Comparison of ENCODE assay signal across 8 cellular contexts in the genomic region with DNA sequence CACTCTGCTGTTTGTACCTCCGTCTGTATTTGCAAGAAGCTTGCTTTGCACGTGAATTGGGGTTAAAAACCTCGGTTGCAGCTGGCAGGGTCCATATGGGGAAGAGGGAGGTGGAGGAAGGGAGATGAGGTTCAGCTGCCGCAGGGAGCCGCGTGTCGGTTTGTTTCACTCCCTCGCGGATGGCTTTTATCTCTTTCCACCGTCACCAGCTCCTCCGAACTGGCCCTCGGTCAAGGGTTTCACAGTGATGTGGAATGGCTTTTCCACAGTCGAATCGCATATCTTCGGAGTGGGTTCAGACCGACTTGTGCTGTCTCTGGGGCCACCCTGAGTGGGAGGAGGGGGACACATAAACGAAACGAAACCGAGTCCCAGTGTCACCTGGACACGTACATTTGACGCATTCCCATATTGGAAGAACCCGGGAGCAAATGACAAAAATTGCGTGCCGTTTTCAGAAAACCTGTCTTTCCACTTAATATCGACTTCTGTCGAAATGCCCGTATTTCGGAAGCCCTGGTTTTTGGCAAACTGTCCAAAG. TPM values are rescaled to one million over a fixed set of nuclear protein-coding genes. Genes with fewer than 3 reads are reported as not detected.
A peak's percentile ranks its signal among the peaks of the same experiment; 100 is the strongest.
DNase-seq lines count a peak whose midpoint lies in the region; ATAC-seq, FAIRE-seq and TF ChIP-seq lines count a peak whose summit lies in the region.

No MANE protein-coding gene starts in this region.

- H3K4me3 Mint-ChIP-seq in astrocyte (ENCODE audit: unreplicated experiment) = peak overlapping the region; percentile 97

- H2AFZ ChIP-seq in astrocyte (ENCODE audit: low read depth, low read length) = peak overlapping the region; percentile 70

- no peaks in the 10 kb centered on the region for H3K27me3 ChIP-seq in BE2C
- H3K27me3 ChIP-seq in Peyer's patch = no peaks in the 10 kb centered on the region
- H3K27me3 ChIP-seq in astrocyte (ENCODE audit: insufficient read depth, low read length) = no peaks in the 10 kb centered on the region
- no peaks in the 10 kb centered on the region for H3K27me3 ChIP-seq in iPS DF 6.9 (ENCODE audit: control insufficient read depth, insufficient read depth, low read length)
- no peaks in the 10 kb centered on the region for H3K27me3 ChIP-seq in sigmoid colon

- H3K9me3 ChIP-seq in BE2C (no peaks in the 10 kb centered on the region), Peyer's patch (no peaks in the 10 kb centered on the region), astrocyte (ENCODE audit: insufficient read depth, low read depth, low read length) (no peaks in the 10 kb centered on the region), iPS DF 6.9 (ENCODE audit: control insufficient read depth, insufficient read depth, low read length) (no peaks in the 10 kb centered on the region), sigmoid colon (no peaks in the 10 kb centered on the region)

- peaks cover 9% of the 10 kb centered on the region for H4K20me1 ChIP-seq in astrocyte (ENCODE audit: insufficient read depth, low read length)

- peak; percentile 6 for FAIRE-seq in H54 (lab: Jason Lieb, UNC)
- peak; percentile 87 for FAIRE-seq in astrocyte (lab: Jason Lieb, UNC)

- no peak for TF ChIP-seq EP300 in sigmoid colon (IDR thresholded peaks at IDR 0.05)

- no peaks in the 10 kb centered on the region for H3K9me3 Mint-ChIP-seq in astrocyte (ENCODE audit: unreplicated experiment)

- H3K27ac Mint-ChIP-seq in astrocyte (ENCODE audit: unreplicated experiment) = peak overlapping the region; percentile 93

- peaks cover 26% of the 10 kb centered on the region for H3K79me2 ChIP-seq in astrocyte (ENCODE audit: insufficient read depth, low read length)

- H3K27ac ChIP-seq in Peyer's patch (peak overlapping the region; percentile 85 to 95 (median 91)), astrocyte (ENCODE audit: low read depth, low read length) (peak overlapping the region; percentile 78), iPS DF 6.9 (ENCODE audit: low read length) (no peak overlapping the region), sigmoid colon (peak overlapping the region; percentile 89 to 93 (median 90))

- no peaks in the 10 kb centered on the region for H3K36me3 Mint-ChIP-seq in astrocyte (ENCODE audit: low read depth, unreplicated experiment)

- no peaks in the 10 kb centered on the region for H3K4me1 ChIP-seq in BE2C
- no peaks in the 10 kb centered on the region for H3K4me1 ChIP-seq in Peyer's patch
- no peaks in the 10 kb centered on the region for H3K4me1 ChIP-seq in astrocyte (ENCODE audit: insufficient read depth, low read length)
- no peaks in the 10 kb centered on the region for H3K4me1 ChIP-seq in iPS DF 6.9 (ENCODE audit: control insufficient read depth, insufficient read depth, low read length)
- peaks cover 0 to 15% (median 4%) of the 10 kb centered on the region in 4 donors for H3K4me1 ChIP-seq in sigmoid colon

- no CpG with 5 or more reads among the region's 28 CpGs for WGBS in iPS DF 6.9 (ENCODE audit: insufficient coverage, insufficient read length)
- 0 to 1% methylated on average over 28 of the region's 28 CpGs for WGBS in sigmoid colon, 2 donors

- H3K36me3 ChIP-seq in BE2C (peaks cover 15% of the 10 kb centered on the region), Peyer's patch (peaks cover 0 to 16% (median 0%) of the 10 kb centered on the region in 3 donors), astrocyte (ENCODE audit: insufficient read depth, low read length) (peaks cover 14% of the 10 kb centered on the region), iPS DF 6.9 (ENCODE audit: control insufficient read depth, insufficient read depth, low read length) (no peaks in the 10 kb centered on the region; the same call in 1 of the 2 replicates), sigmoid colon (peaks cover 0 to 15% (median 2%) of the 10 kb centered on the region in 4 donors)

- ATAC-seq in HG03196 (IDR thresholded peaks at IDR 0.05; ENCODE audit: unreplicated experiment) = no peak

- H3K4me1 Mint-ChIP-seq in astrocyte (ENCODE audit: low read depth, unreplicated experiment) = peaks cover 5% of the 10 kb centered on the region

- TF ChIP-seq POLR2A in H54 (IDR thresholded peaks at IDR 0.05; ENCODE audit: low read depth, low read length) = no peak
- TF ChIP-seq POLR2A in Peyer's patch (IDR thresholded peaks at IDR 0.05) = no peak
- no peak for TF ChIP-seq POLR2A in sigmoid colon (IDR thresholded peaks at IDR 0.05)

- DNase-seq in BE2C (peak; percentile 16), H54 (ENCODE audit: insufficient read length, low spot score) (no peak), Peyer's patch (peak in 2 of 3 donors; percentile 54 to 61), astrocyte (ENCODE audit: low read depth) (peak; percentile 12), iPS DF 6.9 (ENCODE audit: low read depth, low spot score) (no peak), sigmoid colon (peak; percentile 72), NCI-H2196 (lab: John Stamatoyannopoulos, UW; ENCODE audit: unreplicated experiment) (no peak)

- peak overlapping the region; percentile 83 for H3K4me2 ChIP-seq in astrocyte (ENCODE audit: low read length)

- TF ChIP-seq CTCF in BE2C (IDR thresholded peaks at IDR 0.05; ENCODE audit: low read depth, low read length) (no peak), Peyer's patch (IDR thresholded peaks at IDR 0.05) (no peak), astrocyte (IDR thresholded peaks at IDR 0.05; ENCODE audit: insufficient read depth, low read depth, low read length) (no peak), sigmoid colon (IDR thresholded peaks at IDR 0.05) (no peak)

- H3K27me3 Mint-ChIP-seq in astrocyte (ENCODE audit: low read depth, unreplicated experiment) = peaks cover 8% of the 10 kb centered on the region

- intact Hi-C loops in sigmoid colon (cut with DNase I) = loop anchor here (5.0 kb wide), 2 partner anchors 56 to 206 kb away; no protein-coding TSS in a partner anchor

- peak overlapping the region; percentile 82 for H3K4me3 ChIP-seq in BE2C (ENCODE audit: low read depth, low read length)
- peak overlapping the region; percentile 51 to 89 (median 70) for H3K4me3 ChIP-seq in Peyer's patch
- peak overlapping the region; percentile 86 for H3K4me3 ChIP-seq in astrocyte (ENCODE audit: insufficient read depth, low read depth, low read length)
- peak overlapping the region; percentile 95; the same call in 1 of the 2 replicates for H3K4me3 ChIP-seq in iPS DF 6.9 (ENCODE audit: low read length)
- H3K4me3 ChIP-seq in sigmoid colon = peak overlapping the region; percentile 52 to 73 (median 66)

- peak overlapping the region; percentile 94 for H3K9ac ChIP-seq in astrocyte (ENCODE audit: low read length)

RNA-seq across cellular contexts. Expression of a gene that starts 0.9 kb away (rescaled TPM):
- 10.3 TPM for polyA plus RNA-seq in BE2C (2012; ENCODE audit: insufficient read depth, insufficient read length, low read depth)
- total RNA-seq in Peyer's patch = 10 to 100 TPM in 1 of 4 donors, 1 to 10 TPM in 3; 4.9 to 13.0 (median 8.6) TPM
- total RNA-seq in astrocyte = 17.4 and 19.9 TPM in 2 replicates
- 10 to 100 TPM in 2 of 4 donors, 1 to 10 TPM in 2; 5.8 to 13.2 (median 9.8) TPM for total RNA-seq in sigmoid colon
- polyA plus RNA-seq in sigmoid colon = 1 to 10 TPM; 4.2 to 5.8 (median 5.8) TPM

RNA-seq across cellular contexts. Expression of a gene that starts 59.7 kb away (rescaled TPM):
- not detected for polyA plus RNA-seq in BE2C (2012; ENCODE audit: insufficient read depth, insufficient read length, low read depth)
- total RNA-seq in Peyer's patch (1 to 10 TPM in 1 of 4 donors, not detected in 3; 1.5 TPM), astrocyte (1.7 and 4.6 TPM in 2 replicates), sigmoid colon (1 to 10 TPM; 1.5 to 5.9 (median 4.3) TPM)
- 1 to 10 TPM in 2 of 3 donors, under 1 TPM in 1; 0.69 to 4.2 (median 1.8) TPM for polyA plus RNA-seq in sigmoid colon

Comparison
In these comparisons a context has a peak if more than half of its experiments do, and no peak if none do; other contexts are left out.
1. DNase-seq: peak in BE2C (single experiment), Peyer's patch (2 of 3), astrocyte (single experiment) and sigmoid colon (single experiment); none in H54 (single experiment), iPS DF 6.9 (single experiment) and NCI-H2196 (single experiment).
2. Peak in every context shown above with its lines, with median percentiles within 50 percentile points of each other: H3K4me3 ChIP-seq.